In the genomic region with DNA sequence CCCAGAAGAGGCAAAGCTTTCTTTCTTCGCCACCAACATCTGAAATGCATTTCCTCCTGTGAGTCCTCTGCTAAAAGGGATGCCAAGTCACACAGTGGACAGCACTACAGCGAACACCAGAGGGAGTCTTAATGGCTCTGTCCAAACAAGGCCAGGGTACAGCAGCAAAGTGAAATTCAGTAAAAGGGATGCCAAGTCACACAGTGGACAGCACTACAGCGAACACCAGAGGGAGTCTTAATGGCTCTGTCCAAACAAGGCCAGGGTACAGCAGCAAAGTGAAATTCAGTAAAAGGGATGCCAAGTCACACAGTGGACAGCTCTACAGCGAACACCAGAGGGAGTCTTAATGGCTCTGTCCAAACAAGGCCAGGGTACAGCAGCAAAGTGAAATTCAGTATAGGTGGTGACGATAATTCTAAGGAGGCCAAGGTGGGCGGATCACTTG, we compare ENCODE assay signal across 17 cellular contexts. TPM values are rescaled to one million over a fixed set of nuclear protein-coding genes. Genes with fewer than 3 reads are reported as not detected.
DNase-seq lines count a peak whose midpoint lies in the region; ATAC-seq and TF ChIP-seq lines count a peak whose summit lies in the region.
"Not testable (repeated sequence)": the region's sequence is repeated elsewhere in the genome, so short reads cannot be mapped to it uniquely, and the experiment has no call there.
"Had no signal": no experiment of that assay in that cellular context is flagged by ENCODE, and none has a peak within 500 bp of the region (broad histone marks: within the 10 kb centered on the region; RNA-seq: fewer than 3 reads in every experiment).

No MANE protein-coding gene starts in this region.

- not testable (repeated sequence) for TF ChIP-seq POLR2A in prostate gland (IDR thresholded peaks at IDR 0.05)

- 66% methylated on average over 6 of the region's 6 CpGs for WGBS in prostate gland

- H3K27me3 ChIP-seq in dorsolateral prefrontal cortex; foreskin keratinocyte; prostate gland (replicated peaks; ENCODE audit: insufficient read depth): not testable (repeated sequence)

- peak; percentile 99 for ATAC-seq in SK-N-SH treated with all-trans-retinoic acid at 6 μM for 48 hours
- ATAC-seq in foreskin keratinocyte = peak; percentile 24

- H3K4me1 ChIP-seq in foreskin keratinocyte; prostate gland (replicated peaks): not testable (repeated sequence)

- not testable (repeated sequence) for H3K9me3 ChIP-seq in prostate gland

- H3K36me3 ChIP-seq in prostate gland = not testable (repeated sequence)

- H3K27ac ChIP-seq in dorsolateral prefrontal cortex, foreskin keratinocyte, prostate gland: not testable (repeated sequence)

- TF ChIP-seq CTCF in dorsolateral prefrontal cortex (IDR thresholded peaks at IDR 0.05 in 54 of 56, conservative IDR thresholded peaks at IDR 0.05 in 2 of 56; ENCODE audit: low read depth in 1 of 56, partially characterized antibody in 56 of 56) (peak in 41 of 56 donors; percentile 6 to 63 (median 37)), prostate gland (IDR thresholded peaks at IDR 0.05) (peak in 2 of 4 experiments; percentile 34 to 56)
- TF ChIP-seq CTCF in foreskin keratinocyte (conservative IDR thresholded peaks at IDR 0.05) = not testable (repeated sequence)

- not testable (repeated sequence) for H3K4me3 ChIP-seq in dorsolateral prefrontal cortex, prostate gland

- peak; percentile 9 for DNase-seq in A172 (ENCODE audit: low spot score)
- peak; percentile 26 for DNase-seq in GM04503 (ENCODE audit: low read depth)
- peak; percentile 28 for DNase-seq in M059J (ENCODE audit: low read depth)
- peak in 1 of 10 donors; percentile 22 for DNase-seq in dorsolateral prefrontal cortex
- not testable (repeated sequence) for DNase-seq in foreskin keratinocyte
- peak; percentile 37 for DNase-seq in left kidney (ENCODE audit: low read depth, low spot score)
- DNase-seq in prostate gland (ENCODE audit: low spot score) = peak; percentile 41

- intact Hi-C loops in dorsolateral prefrontal cortex (cut with DNase I) = loop anchor here in 1 of 2 donors (10.0 kb wide), 2 partner anchors 70 to 170 kb away; a partner anchor contains a TSS
- intact Hi-C loops in prostate gland (cut with DNase I) = not testable (repeated sequence)

RNA-seq across cellular contexts. Expression of a gene that starts 34.1 kb away (rescaled TPM):
- total RNA-seq in A172 (2014; rRNA removed; shearing (Covaris generic)) = 0.31 and 1.3 TPM in 2 replicates
- 0.02 TPM in 1 of 2 replicates, not detected in the other for total RNA-seq in M059J (2014; rRNA removed; shearing (Covaris generic))
- 10 to 100 TPM in 8 of 120 experiments, 1 to 10 TPM in 108, under 1 TPM in 4; 0.50 to 21.7 (median 3.0) TPM for total RNA-seq in dorsolateral prefrontal cortex
- 0.03 and 0.04 TPM in 2 replicates for total RNA-seq in foreskin keratinocyte
- polyA plus RNA-seq in foreskin keratinocyte = 0.03 and 0.06 TPM in 2 replicates
- 1 to 10 TPM in 1 of 2 donors, under 1 TPM in 1; 0.85 to 2.1 TPM for total RNA-seq in prostate gland
- total RNA-seq: activated CD8-positive, alpha-beta T cell treated with anti-CD3 and anti-CD28 coated beads for 36 hours; CD4-positive, alpha-beta T cell; H7; lower lobe of right lung; upper lobe of left lung had no signal
- polyA plus RNA-seq: stomach had no signal

RNA-seq across cellular contexts. Expression of a gene that starts 54.2 kb away (rescaled TPM):
- not detected in 2 replicates for total RNA-seq in A172 (2014; rRNA removed; shearing (Covaris generic))
- total RNA-seq in M059J (2014; rRNA removed; shearing (Covaris generic)) = not detected in 2 replicates
- not detected for total RNA-seq in dorsolateral prefrontal cortex
- total RNA-seq in foreskin keratinocyte = not detected in 2 replicates
- polyA plus RNA-seq in foreskin keratinocyte = not detected in 2 replicates
- not detected for total RNA-seq in prostate gland
- total RNA-seq: activated CD8-positive, alpha-beta T cell treated with anti-CD3 and anti-CD28 coated beads for 36 hours; CD4-positive, alpha-beta T cell; cerebellum; H7; lower lobe of right lung; myocyte; pancreas; stomach; upper lobe of left lung had no signal
- polyA plus RNA-seq: pancreas, stomach had no signal
